18 cellular contexts compared by ENCODE assay signal in genomic region chr1:63807063-63807462, GRCh38. TPM values are rescaled to one million over a fixed set of nuclear protein-coding genes. Genes with fewer than 3 reads are reported as not detected.
DNase-seq lines count a peak whose midpoint lies in the region; ATAC-seq and TF ChIP-seq lines count a peak whose summit lies in the region.
"Had no signal": no experiment of that assay in that cellular context is flagged by ENCODE, and none has a peak within 500 bp of the region (broad histone marks: within the 10 kb centered on the region; RNA-seq: fewer than 3 reads in every experiment).

No MANE protein-coding gene starts in this region.

- ATAC-seq in stimulated activated naive B cell treated with anti-CD40 and anti-IgM and Interleukin-4, amounts not matched to agents 10 μg/mL and 1 μg/mL and 100 μg/mL, for 72 hours (replicated peaks): no peak
- ATAC-seq in natural killer cell: no peak
- ATAC-seq: SK-N-SH treated with all-trans-retinoic acid at 6 μM for 48 hours had no signal

- H3K4me1 Mint-ChIP-seq in H9: peaks cover 67 to 76% of the 10 kb centered on the region in 2 experiments
- H3K4me1 Mint-ChIP-seq in brain: peaks cover 42% of the 10 kb centered on the region
- H3K4me1 Mint-ChIP-seq in stimulated activated naive B cell treated with anti-CD40 and anti-IgM and Interleukin-4, amounts not matched to agents 10 μg/mL and 1 μg/mL and 100 μg/mL, for 72 hours: peaks cover 2 to 23% of the 10 kb centered on the region in 2 donors
- no peaks in the 10 kb centered on the region for H3K4me1 Mint-ChIP-seq in natural killer cell

- H3K18ac ChIP-seq in H9 (ENCODE audit: insufficient read length, low read depth, low read length) (no peak overlapping the region), trophoblast cell (ENCODE audit: low read length) (no peak overlapping the region)

- H4K5ac ChIP-seq in H9 (ENCODE audit: insufficient read length, low read depth, low read length): no peak overlapping the region

- no peak overlapping the region for H3K9ac ChIP-seq in H9 (ENCODE audit: extremely low read depth, insufficient read length, low read length)
- H3K9ac ChIP-seq in trophoblast cell (ENCODE audit: low read length): no peak overlapping the region

- H4K8ac ChIP-seq in H9 (replicated peaks; ENCODE audit: insufficient read length, low read depth, low read length) (no peak overlapping the region), trophoblast cell (ENCODE audit: low read depth, low read length) (no peak overlapping the region)

- no peak overlapping the region for H2AK5ac ChIP-seq in H9 (ENCODE audit: insufficient read length, low read length)
- H2AK5ac ChIP-seq in trophoblast cell (ENCODE audit: low read length): no peak overlapping the region

- H3K9me3 Mint-ChIP-seq in H9: peaks cover 0 to 6% of the 10 kb centered on the region in 2 experiments; a peak in 3 of 5 replicates
- H3K9me3 Mint-ChIP-seq in brain: no peaks in the 10 kb centered on the region
- H3K9me3 Mint-ChIP-seq in stimulated activated naive B cell treated with anti-CD40 and anti-IgM and Interleukin-4, amounts not matched to agents 10 μg/mL and 1 μg/mL and 100 μg/mL, for 72 hours: peaks cover 5 to 7% of the 10 kb centered on the region in 2 donors
- no peaks in the 10 kb centered on the region for H3K9me3 Mint-ChIP-seq in natural killer cell

- H2BK5ac ChIP-seq in H9 (ENCODE audit: insufficient read length, low read length) (no peak overlapping the region), trophoblast cell (ENCODE audit: low read depth, low read length, poor library complexity) (no peak overlapping the region)

- peaks cover 11% of the 10 kb centered on the region for H3K79me1 ChIP-seq in H9 (ENCODE audit: insufficient read depth, low read depth, low read length, poor library complexity, severe bottlenecking)
- no peaks in the 10 kb centered on the region for H3K79me1 ChIP-seq in trophoblast cell (ENCODE audit: low read length)

- WGBS in H9 (ENCODE audit: extremely low coverage, insufficient read length, low lambda C conversion rate): no CpG with 5 or more reads among the region's 1 CpG
- no CpG with 5 or more reads among the region's 1 CpG for WGBS in trophoblast cell (ENCODE audit: extremely low coverage, insufficient coverage, insufficient read length)

- H3K36me3 ChIP-seq in trophoblast cell (ENCODE audit: control insufficient read depth in 1 of 2, insufficient read depth in 2 of 2, low read length in 2 of 2): no peaks in the 10 kb centered on the region
- H3K36me3 ChIP-seq: Peyer's patch had no signal

- H3K79me2 ChIP-seq in H9 (ENCODE audit: insufficient read depth, low read length) (peaks cover 66% of the 10 kb centered on the region; the same call in 1 of the 2 replicates), trophoblast cell (ENCODE audit: control insufficient read depth, insufficient read depth, low read length, poor library complexity) (no peaks in the 10 kb centered on the region)

- H3K4me1 ChIP-seq in H9 (ENCODE audit: insufficient read depth, low read length) (peaks cover 9% of the 10 kb centered on the region), trophoblast cell (ENCODE audit: control insufficient read depth in 1 of 2, insufficient read depth in 2 of 2, low read length in 2 of 2) (peaks cover 0 to 5% of the 10 kb centered on the region in 2 experiments)
- H3K4me1 ChIP-seq: Caco-2, Peyer's patch had no signal

- H3K27me3 Mint-ChIP-seq in H9 (ENCODE audit: low read depth) (no peaks in the 10 kb centered on the region), brain (peaks cover 3% of the 10 kb centered on the region), natural killer cell (ENCODE audit: low read depth in 2 of 2) (peaks cover 8 to 37% of the 10 kb centered on the region in 2 donors)
- H3K27me3 Mint-ChIP-seq in stimulated activated naive B cell treated with anti-CD40 and anti-IgM and Interleukin-4, amounts not matched to agents 10 μg/mL and 1 μg/mL and 100 μg/mL, for 72 hours: peaks cover 0 to 4% of the 10 kb centered on the region in 2 donors

- H3K9me3 ChIP-seq in H9 (ENCODE audit: control insufficient read depth, low read depth, low read length) (no peaks in the 10 kb centered on the region), trophoblast cell (ENCODE audit: insufficient read depth, low read depth, low read length) (no peaks in the 10 kb centered on the region)
- H3K9me3 ChIP-seq: Caco-2, Peyer's patch had no signal

- no peak overlapping the region for H2BK15ac ChIP-seq in H9 (ENCODE audit: low read depth, low read length)

- H3T11ph ChIP-seq in H9 (ENCODE audit: low read length): no peak overlapping the region

- H3K4ac ChIP-seq in H9 (ENCODE audit: low read depth, low read length) (no peak overlapping the region), trophoblast cell (ENCODE audit: low read depth, low read length) (peak overlapping the region; percentile 16)

- peak overlapping the region; percentile 22 to 93 (median 34); a peak in 4 of 7 replicates for H3K27ac Mint-ChIP-seq in H9
- H3K27ac Mint-ChIP-seq in brain: peak overlapping the region in 3 of 5 experiments; percentile 6 to 76 (median 50)
- no peak overlapping the region for H3K27ac Mint-ChIP-seq in stimulated activated naive B cell treated with anti-CD40 and anti-IgM and Interleukin-4, amounts not matched to agents 10 μg/mL and 1 μg/mL and 100 μg/mL, for 72 hours
- H3K27ac Mint-ChIP-seq in natural killer cell: no peak overlapping the region

- H3K56ac ChIP-seq in H9 (ENCODE audit: insufficient read length, low read depth, low read length): no peak overlapping the region

- H3K27ac ChIP-seq in H9 (ENCODE audit: insufficient read length, low read depth, low read length) (no peak overlapping the region), trophoblast cell (ENCODE audit: low read depth, low read length) (no peak overlapping the region)
- H3K27ac ChIP-seq: Peyer's patch had no signal

- H2BK12ac ChIP-seq in H9 (ENCODE audit: insufficient read length, low read depth, low read length) (no peak overlapping the region), trophoblast cell (ENCODE audit: low read length) (no peak overlapping the region)

- H3K23ac ChIP-seq in H9 (ENCODE audit: insufficient read length, low read depth, low read length) (no peak overlapping the region), trophoblast cell (ENCODE audit: low read length) (no peak overlapping the region)

- no peaks in the 10 kb centered on the region for H3K23me2 ChIP-seq in H9 (ENCODE audit: insufficient read length, low read depth, low read length, poor library complexity, severe bottlenecking)

- H4K91ac ChIP-seq in H9 (ENCODE audit: insufficient read length, low read depth, low read length): no peak overlapping the region
- H4K91ac ChIP-seq in trophoblast cell (ENCODE audit: low read depth, low read length): no peak overlapping the region

- no peak overlapping the region for H3K4me2 ChIP-seq in H9 (ENCODE audit: insufficient read depth, insufficient read length, low read length)
- no peak overlapping the region for H3K4me2 ChIP-seq in trophoblast cell (ENCODE audit: low read length)

- no peak overlapping the region for H4K12ac ChIP-seq in trophoblast cell (ENCODE audit: low read depth, low read length)

- H3K4me3 ChIP-seq in trophoblast cell (ENCODE audit: low read depth, low read length): no peak overlapping the region
- H3K4me3 ChIP-seq: Peyer's patch had no signal

- intact Hi-C loops in natural killer cell (cut with micrococcal nuclease): no loop called here

- no peak overlapping the region for H2BK20ac ChIP-seq in H9 (ENCODE audit: low read depth, low read length, poor library complexity, severe bottlenecking)

- H3K36me3 Mint-ChIP-seq in H9 (ENCODE audit: insufficient read depth in 1 of 3, low read depth in 3 of 3) (peaks cover 10 to 21% (median 21%) of the 10 kb centered on the region in 3 experiments), brain (no peaks in the 10 kb centered on the region), natural killer cell (no peaks in the 10 kb centered on the region)
- peaks cover 0 to 2% of the 10 kb centered on the region in 2 donors for H3K36me3 Mint-ChIP-seq in stimulated activated naive B cell treated with anti-CD40 and anti-IgM and Interleukin-4, amounts not matched to agents 10 μg/mL and 1 μg/mL and 100 μg/mL, for 72 hours

- H2BK120ac ChIP-seq in H9 (ENCODE audit: low read depth, low read length, poor library complexity, severe bottlenecking): no peak overlapping the region
- no peak overlapping the region for H2BK120ac ChIP-seq in trophoblast cell (ENCODE audit: insufficient read depth, low read length, poor library complexity)

- no peak for TF ChIP-seq CTCF in H9 (conservative IDR thresholded peaks at IDR 0.05)
- TF ChIP-seq CTCF in brain (conservative IDR thresholded peaks at IDR 0.05): no peak
- no peak for TF ChIP-seq CTCF in natural killer cell (IDR thresholded peaks at IDR 0.05)

- DNase-seq in H9 (no peak), NCI-H446 (lab: John Stamatoyannopoulos, UW) (peak; percentile 45 to 86), trophoblast cell (no peak), dedifferentiated amniotic fluid mesenchymal stem cell (ENCODE audit: extremely low spot score) (no peak), natural killer cell (no peak)
- no peak for DNase-seq in activated T-cell treated with anti-CD3 and anti-CD28 coated beads, Interleukin-2, amount 50 U/mL, for 48 hours
- no peak for DNase-seq in stimulated activated naive B cell treated with anti-CD40 and anti-IgM and Interleukin-4, amounts not matched to agents 10 μg/mL and 1 μg/mL and 100 μg/mL, for 72 hours
- DNase-seq: AML-193, Caco-2, DND-41, GDM1, KBM-7, NCI-H1048, NCI-H748 treated with DMSO at 0.1 percent for 48 hours, Peyer's patch, Right ventricle myocardium superior had no signal

- H3K27me3 ChIP-seq in H9 (ENCODE audit: insufficient read depth, low read length) (no peaks in the 10 kb centered on the region), trophoblast cell (ENCODE audit: insufficient read depth, low read length) (no peaks in the 10 kb centered on the region)
- H3K27me3 ChIP-seq: Peyer's patch had no signal

- H3K14ac ChIP-seq in H9 (ENCODE audit: insufficient read depth, low read length): no peak overlapping the region
- H3K14ac ChIP-seq in trophoblast cell (ENCODE audit: low read length): no peak overlapping the region

- H4K20me1 ChIP-seq in H9 (ENCODE audit: control insufficient read depth, insufficient read depth, insufficient read length): no peaks in the 10 kb centered on the region

- H2AFZ ChIP-seq in H9 (ENCODE audit: low read length) (no peak overlapping the region), trophoblast cell (ENCODE audit: insufficient read depth, low read length, poor library complexity) (no peak overlapping the region)

- H3K4me3 Mint-ChIP-seq in H9 (no peak overlapping the region), brain (no peak overlapping the region), natural killer cell (no peak overlapping the region)
- H3K4me3 Mint-ChIP-seq in stimulated activated naive B cell treated with anti-CD40 and anti-IgM and Interleukin-4, amounts not matched to agents 10 μg/mL and 1 μg/mL and 100 μg/mL, for 72 hours: no peak overlapping the region

RNA-seq across cellular contexts. Expression of gene ROR1, which starts 33.2 kb away (rescaled TPM):
- 75.9 and 76.4 TPM in 2 replicates for total RNA-seq in H9 (2021)
- 0.80 TPM for polyA plus RNA-seq in brain (ENCODE audit: insufficient read depth, low read depth, low replicate concordance)
- polyA plus RNA-seq in trophoblast cell (2013): 29.9 and 31.0 TPM in 2 replicates
- under 1 TPM; 0.05 to 0.35 (median 0.27) TPM for total RNA-seq in natural killer cell

Comparison
In these comparisons a context has a peak if more than half of its experiments do, and no peak if none do; other contexts are left out.
1. DNase-seq: peak in NCI-H446 (2 of 2); none in H9 (single experiment), trophoblast cell (0 of 2), activated T-cell treated with anti-CD3 and anti-CD28 coated beads, Interleukin-2, amount 50 U/mL, for 48 hours (0 of 2), dedifferentiated amniotic fluid mesenchymal stem cell (single experiment), stimulated activated naive B cell treated with anti-CD40 and anti-IgM and Interleukin-4, amounts not matched to agents 10 μg/mL and 1 μg/mL and 100 μg/mL, for 72 hours (single experiment) and natural killer cell (single experiment).
2. H3K27ac Mint-ChIP-seq: peak in H9 (3 of 3) and brain (3 of 5); none in stimulated activated naive B cell treated with anti-CD40 and anti-IgM and Interleukin-4, amounts not matched to agents 10 μg/mL and 1 μg/mL and 100 μg/mL, for 72 hours (single experiment) and natural killer cell (0 of 2).
3. RNA of gene ROR1, which starts 33.2 kb away (total RNA-seq): 75.9 to 76.4 TPM in H9; 0.05 to 0.35 TPM in natural killer cell; every median in the first group is over 10 times any median in the second.